17 cellular contexts compared by ENCODE assay signal in genomic region chr3:98741121-98741716, GRCh38. TPM values are rescaled to one million over a fixed set of nuclear protein-coding genes. Genes with fewer than 3 reads are reported as not detected.
DNase-seq lines count a peak whose midpoint lies in the region; ATAC-seq, FAIRE-seq and TF ChIP-seq lines count a peak whose summit lies in the region.
"Had no signal": no experiment of that assay in that cellular context is flagged by ENCODE, and none has a peak within 500 bp of the region (broad histone marks: within the 10 kb centered on the region; RNA-seq: fewer than 3 reads in every experiment).

No MANE protein-coding gene starts in this region.

- peaks cover 20% of the 10 kb centered on the region for H3K79me2 ChIP-seq in GM12878 (ENCODE audit: control insufficient read depth, insufficient read depth, low read length)
- H3K79me2 ChIP-seq: parathyroid adenoma had no signal

- POLR2A ChIA-PET in GM12878 (lab: Charles Lee), result interaction anchor here (1.0 to 5.7 kb wide), 7 partner anchors 9 to 31 kb away, joined by 4 to 37 read pairs (median 7); partner anchors contain the start of gene ST3GAL6

- in situ Hi-C loops in GM12878 (cut with MboI), result no loop called here

- FAIRE-seq in HTR-8/SVneo (lab: Jason Lieb, UNC), result peak; percentile 44
- FAIRE-seq in GM12878 (lab: Jason Lieb, UNC), result no peak

- no TSS peak for BruUV-seq in GM12878 (replicated peaks; lab: Mats Ljungman, UMichigan)

- H3K4me2 ChIP-seq in GM12878 (ENCODE audit: control insufficient read depth, insufficient read depth), result no peak overlapping the region

- intact Hi-C loops in GM12878 (cut with micrococcal nuclease; ENCODE audit: unreplicated experiment), result no loop called here

- DNase-seq in A172 (ENCODE audit: low spot score) (peak; percentile 46), HTR-8/SVneo (ENCODE audit: insufficient read length, low spot score) (peak; percentile 50), GM12878 (ENCODE audit: low read depth, low spot score) (no peak), hepatic stellate cell (ENCODE audit: low spot score) (peak; percentile 62), caudate nucleus (lab: John Stamatoyannopoulos, UW) (no peak), SHP77 (lab: John Stamatoyannopoulos, UW) (no peak)
- DNase-seq: colonic mucosa, esophagus squamous epithelium, HFFc6, NCI-H1105, NCI-H510A, T-helper 2 cell had no signal

- no peak overlapping the region for H3K9ac ChIP-seq in GM12878 (ENCODE audit: control insufficient read depth, insufficient read depth, low read length)
- H3K9ac ChIP-seq: parathyroid adenoma had no signal

- H3K9me3 ChIP-seq in GM12878 (replicated peaks; ENCODE audit: control insufficient read depth, insufficient read depth, low read length), result no peaks in the 10 kb centered on the region; the same call in 2 of the 3 replicates
- H3K9me3 ChIP-seq: colonic mucosa, esophagus squamous epithelium, suprapubic skin had no signal

- no peak for TF ChIP-seq CTCF in GM12878 (IDR thresholded peaks at IDR 0.05 in 2 of 3, conservative IDR thresholded peaks at IDR 0.05 in 1 of 3; ENCODE audit: control insufficient read depth in 2 of 3, extremely low read depth in 1 of 3, insufficient read depth in 1 of 3, low read depth in 3 of 3, low read length in 3 of 3)

- SMC1A ChIA-PET in GM12878 (lab: Charles Lee; ENCODE audit: uncharacterized antibody, unreplicated experiment), result interaction anchor here (1.0 to 8.1 kb wide), 8 partner anchors 12 to 140 kb away, joined by 3 to 139 read pairs (median 16); partner anchors contain the start of gene ST3GAL6

- no peak overlapping the region for H3K4me3 ChIP-seq in GM12878
- H3K4me3 ChIP-seq: colonic mucosa, esophagus squamous epithelium, suprapubic skin had no signal

- CTCF ChIA-PET in GM12878 (lab: Yijun Ruan, JAX), result interaction anchor here (1.0 to 1.7 kb wide), 5 partner anchors 9 to 145 kb away, joined by 3 to 5 read pairs (median 4); no protein-coding TSS in a partner anchor

- no peaks in the 10 kb centered on the region for H3K27me3 ChIP-seq in GM12878 (replicated peaks in 1 of 2; ENCODE audit: control insufficient read depth in 2 of 2, insufficient read depth in 2 of 2, low read length in 1 of 2)
- H3K27me3 ChIP-seq: colonic mucosa, esophagus squamous epithelium, suprapubic skin had no signal

- 89% methylated on average over 5 of the region's 5 CpGs for WGBS in GM12878 (ENCODE audit: insufficient coverage, insufficient replicate concordance, low lambda C conversion rate, missing lambda C conversion rate)

- RAD21 ChIA-PET in GM12878 (lab: Charles Lee; ENCODE audit: unreplicated experiment), result interaction anchor here (0.7 to 3.5 kb wide), 15 partner anchors 7 to 185 kb away, joined by 3 to 22 read pairs (median 5); partner anchors contain the start of gene ST3GAL6

- H2AFZ ChIP-seq in GM12878 (ENCODE audit: control insufficient read depth, low read depth, low read length), result no peak overlapping the region
- H2AFZ ChIP-seq: parathyroid adenoma had no signal

- no peak for TF ChIP-seq EP300 in GM12878 (IDR thresholded peaks at IDR 0.05; ENCODE audit: borderline replicate concordance in 1 of 2, control insufficient read depth in 1 of 2, low read depth in 2 of 2, low read length in 2 of 2)

- no peak for ATAC-seq in GM12878
- no peak for ATAC-seq in HG03354 (IDR thresholded peaks at IDR 0.05; ENCODE audit: poor library complexity, severe bottlenecking, unreplicated experiment)
- ATAC-seq in GM21528 (IDR thresholded peaks at IDR 0.05; ENCODE audit: low FRiP score, unreplicated experiment), result no peak
- ATAC-seq: Panc1 had no signal

- H3K36me3 ChIP-seq in GM12878 (ENCODE audit: control insufficient read depth in 2 of 2, insufficient read depth in 2 of 2, low read length in 1 of 2), result no peaks in the 10 kb centered on the region
- H3K36me3 ChIP-seq: colonic mucosa, esophagus squamous epithelium, suprapubic skin had no signal

- H3K4me1 ChIP-seq in GM12878 (ENCODE audit: control insufficient read depth, insufficient read depth, low read length), result peaks cover 9% of the 10 kb centered on the region
- H3K4me1 ChIP-seq: colonic mucosa, esophagus squamous epithelium, parathyroid adenoma had no signal

- H3K27ac ChIP-seq in GM12878 (ENCODE audit: control insufficient read depth, insufficient read depth) (no peak overlapping the region), caudate nucleus (ENCODE audit: low read depth, low read length) (no peak overlapping the region)
- H3K27ac ChIP-seq: colonic mucosa, esophagus squamous epithelium, parathyroid adenoma, suprapubic skin had no signal

- no peak for TF ChIP-seq POLR2A in GM12878 (IDR thresholded peaks at IDR 0.05; ENCODE audit: low read depth, low read length)

- no peaks in the 10 kb centered on the region for H4K20me1 ChIP-seq in GM12878 (ENCODE audit: control insufficient read depth, insufficient read depth)

- no peak for TF ChIP-seq RAD21 in GM12878 (IDR thresholded peaks at IDR 0.05; ENCODE audit: insufficient read depth, low read depth, low read length)

TF ChIP-seq in GM12878, 131 proteins besides CTCF, POLR2A, EP300 and RAD21:
- TF ChIP-seq IRF3 (IDR thresholded peaks at IDR 0.05), result no peak
- TF ChIP-seq IKZF2 (IDR thresholded peaks at IDR 0.05), result peak in 1 of 2 experiments; percentile 55; a peak in 2 of 4 replicates
- 0 out of 2 replicates have a peak, but pooled peaks have one; percentile 26 for TF ChIP-seq IKZF1 (conservative IDR thresholded peaks at IDR 0.05)
- TF ChIP-seq, protein P1, sequence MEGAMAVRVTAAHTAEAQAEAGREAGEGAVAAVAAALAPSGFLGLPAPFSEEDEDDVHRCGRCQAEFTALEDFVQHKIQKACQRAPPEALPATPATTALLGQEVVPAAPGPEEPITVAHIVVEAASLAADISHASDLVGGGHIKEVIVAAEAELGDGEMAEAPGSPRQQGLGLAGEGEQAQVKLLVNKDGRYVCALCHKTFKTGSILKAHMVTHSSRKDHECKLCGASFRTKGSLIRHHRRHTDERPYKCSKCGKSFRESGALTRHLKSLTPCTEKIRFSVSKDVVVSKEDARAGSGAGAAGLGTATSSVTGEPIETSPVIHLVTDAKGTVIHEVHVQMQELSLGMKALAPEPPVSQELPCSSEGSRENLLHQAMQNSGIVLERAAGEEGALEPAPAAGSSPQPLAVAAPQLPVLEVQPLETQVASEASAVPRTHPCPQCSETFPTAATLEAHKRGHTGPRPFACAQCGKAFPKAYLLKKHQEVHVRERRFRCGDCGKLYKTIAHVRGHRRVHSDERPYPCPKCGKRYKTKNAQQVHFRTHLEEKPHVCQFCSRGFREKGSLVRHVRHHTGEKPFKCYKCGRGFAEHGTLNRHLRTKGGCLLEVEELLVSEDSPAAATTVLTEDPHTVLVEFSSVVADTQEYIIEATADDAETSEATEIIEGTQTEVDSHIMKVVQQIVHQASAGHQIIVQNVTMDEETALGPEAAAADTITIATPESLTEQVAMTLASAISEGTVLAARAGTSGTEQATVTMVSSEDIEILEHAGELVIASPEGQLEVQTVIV (IDR thresholded peaks at IDR 0.05; ENCODE audit: borderline replicate concordance, partially characterized antibody), result no peak
- TF ChIP-seq EGR1 (IDR thresholded peaks at IDR 0.05; ENCODE audit: borderline replicate concordance in 1 of 2, low read depth in 2 of 2, low read length in 2 of 2), result no peak
- no peak for TF ChIP-seq ZNF207 (IDR thresholded peaks at IDR 0.05; ENCODE audit: borderline replicate concordance)

RNA-seq across cellular contexts. Expression of gene ST3GAL6, which starts 21.9 kb away (rescaled TPM):
- 4.0 and 11.1 TPM in 2 replicates for total RNA-seq in A172 (2014; rRNA removed; shearing (Covaris generic))
- 172 and 176 TPM in 2 replicates for total RNA-seq in GM12878 (2013; cell fraction: nucleolus; rRNA removed)
- total RNA-seq in GM12878 (2014; rRNA removed) (35.4 and 43.9 TPM in 2 replicates), GM12878 (2014; rRNA removed; fragmentation: Illumina TruSeq; extraction: Trizol) (38.6 and 39.2 TPM in 2 replicates), GM12878 (2021) (36.2 TPM in 2 replicates)
- 3.2 TPM for polyA plus RNA-seq in GM12878 (2011; ENCODE audit: low read depth)
- polyA plus RNA-seq in GM12878 (2011; rRNA removed) (20.2 and 31.3 TPM in 2 replicates), GM12878 (2014; fragmentation: Illumina TruSeq; extraction: Trizol) (38.8 and 58.0 TPM in 2 replicates), GM12878 (2014; fragmentation: Nextera tagmentation; extraction: Ambion mirVana) (10 to 100 TPM; 19.5 to 31.4 TPM), GM12878 (2014; rRNA removed) (32.4 and 41.2 TPM in 2 replicates), GM12878 (2016; fragmentation: Nextera tagmentation; extraction: Ambion mirVana) (10 to 100 TPM; 38.8 to 40.4 TPM)
- 6.9 and 9.8 TPM in 2 replicates for polyA plus RNA-seq in GM12878 (2011; cell fraction: cytosol; rRNA removed)
- 21.4 and 27.9 TPM in 2 replicates for polyA plus RNA-seq in GM12878 (2011; cell fraction: nucleus; rRNA removed)
- 6.3 and 11.1 TPM in 2 replicates for polyA plus RNA-seq in GM12878 (2012)
- polyA minus RNA-seq in GM12878 (2011; rRNA and poly(A)+ RNA removed), result 10.3 and 13.2 TPM in 2 replicates
- 7.8 and 8.3 TPM in 2 replicates for polyA minus RNA-seq in GM12878 (2011; cell fraction: cytosol; rRNA and poly(A)+ RNA removed)
- 25.9 and 40.0 TPM in 2 replicates for polyA minus RNA-seq in GM12878 (2011; cell fraction: nucleus; rRNA and poly(A)+ RNA removed)
- total RNA-seq: HFFc6 had no signal

Comparison
In these comparisons a context has a peak if more than half of its experiments do, and no peak if none do; other contexts are left out.
1. DNase-seq: peak in A172 (single experiment), HTR-8/SVneo (single experiment) and hepatic stellate cell (single experiment); none in GM12878 (single experiment), caudate nucleus (0 of 61) and SHP77 (0 of 2).